Comparison of ENCODE assay signal across 9 cellular contexts in genomic region chr9:133708770-133709611, GRCh38. TPM values are rescaled to one million over a fixed set of nuclear protein-coding genes. Genes with fewer than 3 reads are reported as not detected.
DNase-seq lines count a peak whose midpoint lies in the region; TF ChIP-seq lines count a peak whose summit lies in the region.
"Had no signal": no experiment of that assay in that cellular context is flagged by ENCODE, and none has a peak within 500 bp of the region (broad histone marks: within the 10 kb centered on the region; RNA-seq: fewer than 3 reads in every experiment).

No MANE protein-coding gene starts in this region.

- peak; percentile 5 for DNase-seq in NCI-H146 (lab: John Stamatoyannopoulos, UW)
- no peak for DNase-seq in NCI-H146 treated with DMSO at 0.1 percent for 48 hours (lab: John Stamatoyannopoulos, UW; ENCODE audit: unreplicated experiment)
- peak; percentile 82 for DNase-seq in T follicular helper cell (ENCODE audit: low read depth)
- peak; percentile 66 for DNase-seq in central memory CD4-positive, alpha-beta T cell
- DNase-seq in stimulated activated CD4-positive, alpha-beta T cell treated with anti-CD3 and anti-CD28 coated beads, Interleukin-4, amount 100 ng/mL, for 4 hours: peak; percentile 54 to 82
- no peak for DNase-seq in DMS153 (lab: John Stamatoyannopoulos, UW)
- DNase-seq in inferior parietal cortex (ENCODE audit: extremely low spot score): no peak
- no peak for DNase-seq in type B pancreatic cell (ENCODE audit: extremely low spot score, unreplicated experiment)
- DNase-seq: MM.1S had no signal

- H3K27ac Mint-ChIP-seq in type B pancreatic cell: no peak overlapping the region

- H3K4me3 Mint-ChIP-seq in type B pancreatic cell: no peak overlapping the region

- H3K9me3 Mint-ChIP-seq in type B pancreatic cell: no peaks in the 10 kb centered on the region

- H3K36me3 Mint-ChIP-seq in type B pancreatic cell: no peaks in the 10 kb centered on the region

- no peaks in the 10 kb centered on the region for H3K4me1 Mint-ChIP-seq in type B pancreatic cell (ENCODE audit: unreplicated experiment)

- TF ChIP-seq CTCF in type B pancreatic cell (conservative IDR thresholded peaks at IDR 0.05): no peak

- H3K27me3 Mint-ChIP-seq in type B pancreatic cell: no peaks in the 10 kb centered on the region

RNA-seq across cellular contexts. Expression of gene SARDH, which starts 29.2 kb away (rescaled TPM):
- total RNA-seq in type B pancreatic cell (ENCODE audit: low replicate concordance): 0.76 and 6.8 TPM in 2 replicates

Comparison
In these comparisons a context has a peak if more than half of its experiments do, and no peak if none do; other contexts are left out.
1. DNase-seq: peak in NCI-H146 (single experiment), T follicular helper cell (single experiment), central memory CD4-positive, alpha-beta T cell (single experiment) and stimulated activated CD4-positive, alpha-beta T cell treated with anti-CD3 and anti-CD28 coated beads, Interleukin-4, amount 100 ng/mL, for 4 hours (2 of 2); none in NCI-H146 treated with DMSO at 0.1 percent for 48 hours (single experiment), DMS153 (single experiment), inferior parietal cortex (single experiment) and type B pancreatic cell (single experiment).